Comparison of ENCODE assay signal across 26 cellular contexts in genomic region chr10:77043364-77043763, GRCh38.
"Had no signal": no experiment of that assay in that cellular context is flagged by ENCODE, and none has a peak within 500 bp of the region (broad histone marks: within the 10 kb centered on the region; RNA-seq: fewer than 3 reads in every experiment).

No MANE protein-coding gene starts in this region.

- H3K4me3 Mint-ChIP-seq: activated CD4-positive, alpha-beta memory T cell treated with anti-CD3 and anti-CD28 coated beads, Interleukin-2, amount 10 ng/mL, durations not matched to agents 7 days and 5 days; activated CD8-positive, alpha-beta memory T cell treated with anti-CD3 and anti-CD28 coated beads, Interleukin-2, amount 10 ng/mL, durations not matched to agents 7 days and 5 days; activated naive CD8-positive, alpha-beta T cell treated with anti-CD3 and anti-CD28 coated beads, Interleukin-2, amount 50 U/mL, for 24 hours; brain; central memory CD8-positive, alpha-beta T cell; naive thymus-derived CD4-positive, alpha-beta T cell; neural crest cell; T-helper 17 cell had no signal

- H3K36me3 Mint-ChIP-seq: activated CD8-positive, alpha-beta memory T cell treated with anti-CD3 and anti-CD28 coated beads, Interleukin-2, amount 10 ng/mL, durations not matched to agents 7 days and 5 days; brain; naive thymus-derived CD4-positive, alpha-beta T cell had no signal

- H3K27ac ChIP-seq: esophagus muscularis mucosa, heart right ventricle, spleen, thyroid gland had no signal

- H3K27me3 Mint-ChIP-seq: activated CD4-positive, alpha-beta memory T cell treated with anti-CD3 and anti-CD28 coated beads, Interleukin-2, amount 10 ng/mL, durations not matched to agents 7 days and 5 days; activated naive CD8-positive, alpha-beta T cell treated with anti-CD3 and anti-CD28 coated beads, Interleukin-2, amount 50 U/mL, for 24 hours; central memory CD8-positive, alpha-beta T cell; naive thymus-derived CD4-positive, alpha-beta T cell had no signal

- H3K36me3 ChIP-seq: heart right ventricle, spleen, thyroid gland had no signal

- H3K27ac Mint-ChIP-seq: activated CD4-positive, alpha-beta memory T cell treated with anti-CD3 and anti-CD28 coated beads, Interleukin-2, amount 10 ng/mL, durations not matched to agents 7 days and 5 days; activated CD8-positive, alpha-beta memory T cell treated with anti-CD3 and anti-CD28 coated beads, Interleukin-2, amount 10 ng/mL, durations not matched to agents 7 days and 5 days; activated naive CD8-positive, alpha-beta T cell treated with anti-CD3 and anti-CD28 coated beads, Interleukin-2, amount 50 U/mL, for 24 hours; brain; T-helper 17 cell had no signal

- H3K4me1 ChIP-seq: thyroid gland had no signal

- H3K9me3 Mint-ChIP-seq: activated CD4-positive, alpha-beta memory T cell treated with anti-CD3 and anti-CD28 coated beads, Interleukin-2, amount 10 ng/mL, durations not matched to agents 7 days and 5 days; activated naive CD8-positive, alpha-beta T cell treated with anti-CD3 and anti-CD28 coated beads, Interleukin-2, amount 50 U/mL, for 24 hours; brain; central memory CD8-positive, alpha-beta T cell; neural crest cell had no signal

- DNase-seq: activated CD4-positive, alpha-beta memory T cell treated with anti-CD3 and anti-CD28 coated beads, Interleukin-2, amount 10 ng/mL, durations not matched to agents 7 days and 5 days; activated CD4-positive, alpha-beta T cell treated with anti-CD3 and anti-CD28 coated beads for 48 hours; activated CD8-positive, alpha-beta memory T cell treated with anti-CD3 and anti-CD28 coated beads, Interleukin-2, amount 10 ng/mL, durations not matched to agents 7 days and 5 days; activated gamma-delta T cell; activated naive CD4-positive, alpha-beta T cell treated with anti-CD3 and anti-CD28 coated beads, Interleukin-2, amount 50 U/mL, for 16 hours; activated naive CD8-positive, alpha-beta T cell treated with anti-CD3 and anti-CD28 coated beads, Interleukin-2, amount 50 U/mL, for 24 hours; activated T-cell treated with anti-CD3 and anti-CD28 coated beads for 4 hours; anterior cingulate cortex; effector memory CD4-positive, alpha-beta T cell; heart right ventricle; kidney; naive thymus-derived CD4-positive, alpha-beta T cell; occipital lobe; posterior cingulate gyrus; spleen; stimulated activated CD4-positive, alpha-beta T cell treated with anti-CD3 and anti-CD28 coated beads, Interleukin-4, amount 100 ng/mL, for 24 hours; stimulated activated naive CD4-positive, alpha-beta T cell treated with Interleukin-2 at 50 U/mL for 16 hours; SW 1271; T-helper 17 cell; thyroid gland had no signal

- H3K27me3 ChIP-seq: esophagus muscularis mucosa, spleen, thyroid gland had no signal

- H3K4me3 ChIP-seq: esophagus muscularis mucosa, heart right ventricle, lung, spleen, thyroid gland had no signal

- ATAC-seq: activated CD8-positive, alpha-beta memory T cell treated with anti-CD3 and anti-CD28 coated beads, Interleukin-2, amount 10 ng/mL, durations not matched to agents 7 days and 5 days; activated naive CD8-positive, alpha-beta T cell treated with anti-CD3 and anti-CD28 coated beads, Interleukin-2, amount 50 U/mL, for 24 hours; heart right ventricle; left lobe of liver; naive thymus-derived CD4-positive, alpha-beta T cell; T-helper 17 cell had no signal

- H3K9me3 ChIP-seq: esophagus muscularis mucosa, heart right ventricle, spleen, thyroid gland had no signal
